In genomic region chr7:4642468-4643203, GRCh38 we compare ENCODE assay signal across 8 cellular contexts. TPM values are rescaled to one million over a fixed set of nuclear protein-coding genes. Genes with fewer than 3 reads are reported as not detected.
DNase-seq lines count a peak whose midpoint lies in the region; ATAC-seq, FAIRE-seq and TF ChIP-seq lines count a peak whose summit lies in the region.

No MANE protein-coding gene starts in this region.

- BruUV-seq in PC-9 (replicated peaks; lab: Mats Ljungman, UMichigan) = TSS peak; percentile 90

- peaks cover 6% of the 10 kb centered on the region for H3K4me1 ChIP-seq in PC-9 (replicated peaks; ENCODE audit: insufficient read depth)
- no peaks in the 10 kb centered on the region for H3K4me1 ChIP-seq in parathyroid adenoma

- no peak overlapping the region for H3K9ac ChIP-seq in parathyroid adenoma

- peak overlapping the region; percentile 92 for H3K27ac ChIP-seq in PC-9
- H3K27ac ChIP-seq in parathyroid adenoma = peak overlapping the region; percentile 75

- 0 out of 2 replicates have a peak, but pooled peaks cover 4% of the 10 kb centered on the region for H3K9me3 ChIP-seq in PC-9 (ENCODE audit: insufficient read depth, low read depth)
- H3K9me3 ChIP-seq in parathyroid adenoma (ENCODE audit: control insufficient read depth, low read length) = no peaks in the 10 kb centered on the region

- no peaks in the 10 kb centered on the region for H4K20me1 ChIP-seq in PC-9 (ENCODE audit: insufficient read depth)

- H3K9me2 ChIP-seq in PC-9 (ENCODE audit: insufficient read depth) = no peaks in the 10 kb centered on the region

- peak overlapping the region; percentile 74 for H3K4me3 ChIP-seq in GM12865 (ENCODE audit: low read depth, low read length)
- H3K4me3 ChIP-seq in PC-9 = peak overlapping the region; percentile 69
- H3K4me3 ChIP-seq in epithelial cell of esophagus (ENCODE audit: low read length) = peak overlapping the region; percentile 89
- H3K4me3 ChIP-seq in parathyroid adenoma (ENCODE audit: low read depth, low read length) = peak overlapping the region; percentile 82

- no peak for FAIRE-seq in urothelium cell line (lab: Jason Lieb, UNC)

- H3K27me3 ChIP-seq in PC-9 (ENCODE audit: insufficient read depth, low read depth) = no peaks in the 10 kb centered on the region
- H3K27me3 ChIP-seq in parathyroid adenoma (ENCODE audit: control insufficient read depth, insufficient read depth, low read length) = no peaks in the 10 kb centered on the region

- DNase-seq in GM12865 (ENCODE audit: low read depth) (peak; percentile 12), PC-9 (peak in 1 of 2 experiments; percentile 22), epithelial cell of esophagus (ENCODE audit: low read depth) (no peak), urothelium cell line (ENCODE audit: low spot score) (no peak), kidney tubule cell (ENCODE audit: low spot score) (no peak), GM10248 (ENCODE audit: extremely low spot score) (no peak)

- H2AFZ ChIP-seq in PC-9 = peak overlapping the region; percentile 100
- peak overlapping the region; percentile 99 for H2AFZ ChIP-seq in parathyroid adenoma

- ATAC-seq in HG03439 (IDR thresholded peaks at IDR 0.05; ENCODE audit: unreplicated experiment) = no peak

- intact Hi-C loops in PC-9 (cut with micrococcal nuclease; ENCODE audit: unreplicated experiment) = loop anchor here (1.0 kb wide), 1 partner anchor 83 kb away; no protein-coding TSS in a partner anchor

- no peaks in the 10 kb centered on the region for H3K36me3 ChIP-seq in PC-9 (ENCODE audit: low read depth)
- H3K36me3 ChIP-seq in parathyroid adenoma (ENCODE audit: control insufficient read depth, insufficient read depth, low read length) = no peaks in the 10 kb centered on the region

- CTCF ChIA-PET in PC-9 (lab: Charles Lee) = no interaction called here
- CTCF ChIA-PET in GM10248 (lab: Yijun Ruan, JAX) = interaction anchor here (1.0 to 2.4 kb wide), 4 partner anchors 12 to 110 kb away, joined by 3 to 22 read pairs (median 4); partner anchors contain the start of gene FOXK1

- H3K4me2 ChIP-seq in PC-9 = peak overlapping the region; percentile 96
- peak overlapping the region; percentile 90 for H3K4me2 ChIP-seq in parathyroid adenoma (ENCODE audit: low read length)

- H3K79me2 ChIP-seq in PC-9 (ENCODE audit: low read depth) = peaks cover 6% of the 10 kb centered on the region; the same call in 1 of the 2 replicates
- H3K79me2 ChIP-seq in parathyroid adenoma = no peaks in the 10 kb centered on the region

- peaks cover 5% of the 10 kb centered on the region for H3F3A ChIP-seq in PC-9 (ENCODE audit: insufficient read depth, low read depth)

- POLR2A ChIA-PET in PC-9 (lab: Charles Lee; ENCODE audit: unreplicated experiment) = interaction anchor here (0.6 kb wide), 1 partner anchor 593 kb away, joined by 4 read pairs; no protein-coding TSS in a partner anchor
- POLR2A ChIA-PET in GM10248 (lab: Yijun Ruan, JAX) = no interaction called here

- no peak for TF ChIP-seq CTCF in GM12865 (IDR thresholded peaks at IDR 0.05; ENCODE audit: insufficient read depth, low read depth, low read length, missing control alignments)
- TF ChIP-seq CTCF in PC-9 (conservative IDR thresholded peaks at IDR 0.05) = no peak
- no peak for TF ChIP-seq CTCF in epithelial cell of esophagus (IDR thresholded peaks at IDR 0.05; ENCODE audit: insufficient read depth, low read depth, low read length, missing control alignments)
- TF ChIP-seq CTCF in parathyroid adenoma (IDR thresholded peaks at IDR 0.05) = no peak
- no peak for TF ChIP-seq CTCF in GM10248 (IDR thresholded peaks at IDR 0.05; ENCODE audit: control extremely low read depth, extremely low read depth, low read depth, missing control alignments)

RNA-seq across cellular contexts. Expression of gene FOXK1, which starts 39.5 kb away (rescaled TPM):
- 68.1 and 77.3 TPM in 2 replicates for total RNA-seq in PC-9 (2021)
